In the genomic region with DNA sequence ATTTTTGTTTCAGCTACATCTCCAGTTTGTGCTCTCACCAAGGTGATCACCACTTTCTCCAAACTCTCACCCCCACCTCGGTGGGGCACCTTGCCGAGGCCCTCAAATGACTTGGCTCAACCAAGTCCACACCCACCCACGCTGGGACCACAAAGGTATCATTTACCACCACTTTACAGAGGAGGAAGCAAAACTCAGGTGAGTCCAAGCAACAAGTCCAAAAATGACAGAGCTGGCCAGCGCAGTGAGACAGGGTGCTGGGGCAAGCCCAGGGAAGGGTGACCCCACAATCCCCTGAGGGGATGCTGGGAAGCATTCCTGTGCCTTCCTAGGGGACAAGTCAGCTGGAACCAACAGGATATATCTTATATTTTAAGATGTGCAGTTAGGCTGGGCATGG, we compare ENCODE assay signal across 26 cellular contexts. TPM values are rescaled to one million over a fixed set of nuclear protein-coding genes. Genes with fewer than 3 reads are reported as not detected.
DNase-seq lines count a peak whose midpoint lies in the region; ATAC-seq and TF ChIP-seq lines count a peak whose summit lies in the region.
"Had no signal": no experiment of that assay in that cellular context is flagged by ENCODE, and none has a peak within 500 bp of the region (broad histone marks: within the 10 kb centered on the region; RNA-seq: fewer than 3 reads in every experiment).

No MANE protein-coding gene starts in this region.

- no peaks in the 10 kb centered on the region for H3K9me3 Mint-ChIP-seq in activated naive CD4-positive, alpha-beta T cell treated with anti-CD3 and anti-CD28 coated beads, Interleukin-2, amount 50 U/mL, for 72 hours
- no peaks in the 10 kb centered on the region for H3K9me3 Mint-ChIP-seq in central memory CD8-positive, alpha-beta T cell
- no peaks in the 10 kb centered on the region for H3K9me3 Mint-ChIP-seq in stimulated activated naive CD8-positive, alpha-beta T cell treated with anti-CD3 and anti-CD28 coated beads, Interleukin-15, amount 100 ng/mL, for 72 hours
- H3K9me3 Mint-ChIP-seq: activated naive CD4-positive, alpha-beta T cell treated with anti-CD3 and anti-CD28 coated beads, Interleukin-2, amount 10 ng/mL, durations not matched to agents 7 days and 5 days; naive thymus-derived CD4-positive, alpha-beta T cell had no signal

- peaks cover 0 to 4% of the 10 kb centered on the region in 2 donors for H3K36me3 Mint-ChIP-seq in activated naive CD4-positive, alpha-beta T cell treated with anti-CD3 and anti-CD28 coated beads, Interleukin-2, amount 50 U/mL, for 72 hours
- H3K36me3 Mint-ChIP-seq in central memory CD8-positive, alpha-beta T cell (ENCODE audit: insufficient read depth), result peaks cover 18% of the 10 kb centered on the region

- TF ChIP-seq CTCF in HEK293 (tag by site-specific recombination; IDR thresholded peaks at IDR 0.05), result no peak

- H3K36me3 ChIP-seq in HEK293 (ENCODE audit: control insufficient read depth in 2 of 2, insufficient read depth in 1 of 2, low read length in 2 of 2), result peaks cover 0 to 14% of the 10 kb centered on the region in 2 experiments; a peak in 2 of 3 replicates
- H3K36me3 ChIP-seq: ovary had no signal

- H3K27me3 Mint-ChIP-seq in central memory CD8-positive, alpha-beta T cell, result no peaks in the 10 kb centered on the region
- H3K27me3 Mint-ChIP-seq in stimulated activated naive CD8-positive, alpha-beta T cell treated with anti-CD3 and anti-CD28 coated beads, Interleukin-15, amount 100 ng/mL, for 72 hours, result no peaks in the 10 kb centered on the region
- H3K27me3 Mint-ChIP-seq: activated naive CD4-positive, alpha-beta T cell treated with anti-CD3 and anti-CD28 coated beads, Interleukin-2, amount 10 ng/mL, durations not matched to agents 7 days and 5 days; naive thymus-derived CD4-positive, alpha-beta T cell had no signal

- ATAC-seq in activated naive CD4-positive, alpha-beta T cell treated with anti-CD3 and anti-CD28 coated beads, Interleukin-2, amount 50 U/mL, for 72 hours, result no peak
- ATAC-seq in central memory CD8-positive, alpha-beta T cell (replicated peaks; ENCODE audit: extremely low read depth, poor library complexity, severe bottlenecking), result no peak
- ATAC-seq in stimulated activated naive CD8-positive, alpha-beta T cell treated with anti-CD3 and anti-CD28 coated beads, Interleukin-15, amount 100 ng/mL, for 72 hours, result peak; percentile 37
- ATAC-seq in GM18868 (IDR thresholded peaks at IDR 0.05; ENCODE audit: unreplicated experiment), result no peak
- ATAC-seq: heart right ventricle; left colon; naive thymus-derived CD4-positive, alpha-beta T cell; PC-3; right cardiac atrium had no signal

- H3K4me1 ChIP-seq in HEK293 (ENCODE audit: control insufficient read depth, insufficient read depth, low read length), result peaks cover 13% of the 10 kb centered on the region; the same call in 1 of the 2 replicates

- H3K4me3 ChIP-seq in HEK293 (ENCODE audit: low read depth, low read length), result no peak overlapping the region
- H3K4me3 ChIP-seq: heart right ventricle, ovary, suprapubic skin had no signal

- POLR2A ChIA-PET in HEK293 (lab: Yijun Ruan, JAX), result no interaction called here

- H3K9me3 ChIP-seq in HEK293 (ENCODE audit: control insufficient read depth, insufficient read depth, low read depth, low read length), result no peaks in the 10 kb centered on the region
- H3K9me3 ChIP-seq: heart right ventricle, ovary, suprapubic skin had no signal

- H3K4me1 Mint-ChIP-seq in central memory CD8-positive, alpha-beta T cell, result peaks cover 59% of the 10 kb centered on the region
- peaks cover 89% of the 10 kb centered on the region for H3K4me1 Mint-ChIP-seq in stimulated activated naive CD8-positive, alpha-beta T cell treated with anti-CD3 and anti-CD28 coated beads, Interleukin-15, amount 100 ng/mL, for 72 hours

- no peak overlapping the region for H3K27ac ChIP-seq in HEK293 (ENCODE audit: extremely low read depth, low read depth, low read length)
- H3K27ac ChIP-seq: C4-2B, ovary, suprapubic skin had no signal

- peak overlapping the region; percentile 30 for H3K4me3 Mint-ChIP-seq in central memory CD8-positive, alpha-beta T cell
- peak overlapping the region; percentile 44 to 71 for H3K4me3 Mint-ChIP-seq in stimulated activated naive CD8-positive, alpha-beta T cell treated with anti-CD3 and anti-CD28 coated beads, Interleukin-15, amount 100 ng/mL, for 72 hours
- H3K4me3 Mint-ChIP-seq: activated naive CD4-positive, alpha-beta T cell treated with anti-CD3 and anti-CD28 coated beads, Interleukin-2, amount 10 ng/mL, durations not matched to agents 7 days and 5 days had no signal

- DNase-seq in activated naive CD4-positive, alpha-beta T cell treated with Interleukin-2 at 50 U/mL for 16 hours, result peak; percentile 8
- no peak for DNase-seq in activated naive CD4-positive, alpha-beta T cell treated with anti-CD3 and anti-CD28 coated beads, Interleukin-2, amount 50 U/mL, for 72 hours (ENCODE audit: low spot score in 2 of 2)
- DNase-seq in central memory CD8-positive, alpha-beta T cell (ENCODE audit: low spot score in 2 of 2), result no peak
- peak; percentile 23 to 41 for DNase-seq in stimulated activated naive CD8-positive, alpha-beta T cell treated with anti-CD3 and anti-CD28 coated beads, Interleukin-15, amount 100 ng/mL, for 72 hours
- DNase-seq in A172 (ENCODE audit: low spot score) (no peak), NOMO-1 treated with dmso at 0.1 percent for 144 hours (lab: John Stamatoyannopoulos, UW; ENCODE audit: unreplicated experiment) (no peak)
- DNase-seq: ACHN; activated CD4-positive, alpha-beta T cell treated with anti-CD3 and anti-CD28 coated beads, Interleukin-2, amount 50 U/mL, for 48 hours; activated naive CD4-positive, alpha-beta T cell treated with anti-CD3 and anti-CD28 coated beads, Interleukin-2, amount 10 ng/mL, durations not matched to agents 7 days and 5 days; activated T-cell treated with anti-CD3 and anti-CD28 coated beads, Interleukin-2, amount 50 U/mL, for 1 hour; cerebellar nuclear complex; DMS 273 treated with DMSO at 0.1 percent for 48 hours; heart right ventricle; Kasumi-1; left colon; naive thymus-derived CD4-positive, alpha-beta T cell; NCI-H1092; NCI-H2081; ovary; PC-3; right cardiac atrium; SHP77 had no signal

- H3K27ac Mint-ChIP-seq in activated naive CD4-positive, alpha-beta T cell treated with anti-CD3 and anti-CD28 coated beads, Interleukin-2, amount 50 U/mL, for 72 hours, result peak overlapping the region in 1 of 2 donors; percentile 38
- no peak overlapping the region for H3K27ac Mint-ChIP-seq in central memory CD8-positive, alpha-beta T cell (ENCODE audit: low read depth)
- H3K27ac Mint-ChIP-seq in stimulated activated naive CD8-positive, alpha-beta T cell treated with anti-CD3 and anti-CD28 coated beads, Interleukin-15, amount 100 ng/mL, for 72 hours, result no peak overlapping the region
- H3K27ac Mint-ChIP-seq: activated naive CD4-positive, alpha-beta T cell treated with anti-CD3 and anti-CD28 coated beads, Interleukin-2, amount 10 ng/mL, durations not matched to agents 7 days and 5 days had no signal

- CTCF ChIA-PET in HEK293 (lab: Yijun Ruan, JAX), result interaction anchor here (0.6 kb wide), 1 partner anchor 109 kb away, joined by 4 read pairs; no protein-coding TSS in a partner anchor

TF ChIP-seq in HEK293, 187 proteins besides CTCF, POLR2A, EP300 and RAD21:
- TF ChIP-seq SCRT2 (tag by site-specific recombination; IDR thresholded peaks at IDR 0.05) (peak; percentile 63), ZNF560 (tag by site-specific recombination; IDR thresholded peaks at IDR 0.05; ENCODE audit: borderline replicate concordance) (no peak), ZNF610 (tag by site-specific recombination; IDR thresholded peaks at IDR 0.05; ENCODE audit: borderline replicate concordance) (no peak)
TF ChIP-seq in HEK293: peak in this region for 1.

RNA-seq across cellular contexts. Expression of a gene that starts 24.7 kb away (rescaled TPM):
- 10 to 100 TPM; 66.1 to 80.4 TPM for total RNA-seq in activated naive CD4-positive, alpha-beta T cell treated with anti-CD3 and anti-CD28 coated beads, Interleukin-2, amount 50 U/mL, for 72 hours
- total RNA-seq in A172 (2014; rRNA removed; shearing (Covaris generic)), result 14.1 and 19.4 TPM in 2 replicates

Comparison
In these comparisons a context has a peak if more than half of its experiments do, and no peak if none do; other contexts are left out.
1. DNase-seq: peak in activated naive CD4-positive, alpha-beta T cell treated with Interleukin-2 at 50 U/mL for 16 hours (single experiment) and stimulated activated naive CD8-positive, alpha-beta T cell treated with anti-CD3 and anti-CD28 coated beads, Interleukin-15, amount 100 ng/mL, for 72 hours (2 of 2); none in activated naive CD4-positive, alpha-beta T cell treated with anti-CD3 and anti-CD28 coated beads, Interleukin-2, amount 50 U/mL, for 72 hours (0 of 2), central memory CD8-positive, alpha-beta T cell (0 of 2), A172 (single experiment) and NOMO-1 treated with dmso at 0.1 percent for 144 hours (single experiment).